ENCODE assay signal across 8 cellular contexts in the genomic region with DNA sequence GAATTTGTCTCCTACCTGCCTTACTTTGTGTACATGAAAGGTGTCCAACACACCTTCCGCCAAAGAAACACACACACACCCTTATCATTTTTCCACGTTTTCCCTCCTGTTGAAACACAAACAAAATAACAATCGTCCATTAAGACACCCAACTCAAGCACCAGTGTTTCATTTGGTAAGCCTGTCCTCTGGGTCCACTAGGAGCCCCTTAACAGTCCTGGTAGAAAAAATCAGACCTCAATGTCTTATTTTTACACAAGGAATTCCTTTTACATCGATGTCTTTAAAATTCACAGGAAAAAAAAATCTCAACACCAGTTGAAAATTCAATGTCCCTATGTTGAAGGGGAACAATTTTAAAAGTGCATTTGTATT. TPM values are rescaled to one million over a fixed set of nuclear protein-coding genes. Genes with fewer than 3 reads are reported as not detected.
DNase-seq lines count a peak whose midpoint lies in the region; TF ChIP-seq lines count a peak whose summit lies in the region.

No MANE protein-coding gene starts in this region.

- no peaks in the 10 kb centered on the region for H3K9me3 Mint-ChIP-seq in progenitor cell of endocrine pancreas (ENCODE audit: low read depth)

- H3K4me1 Mint-ChIP-seq in progenitor cell of endocrine pancreas (ENCODE audit: low read depth) = peaks cover 34% of the 10 kb centered on the region

- H3K4me3 Mint-ChIP-seq in progenitor cell of endocrine pancreas (ENCODE audit: low read depth) = peak overlapping the region; percentile 96

- peak overlapping the region; percentile 67 for H3K27ac Mint-ChIP-seq in progenitor cell of endocrine pancreas

- TF ChIP-seq CTCF in fibroblast of mammary gland (conservative IDR thresholded peaks at IDR 0.05; ENCODE audit: control insufficient read depth, insufficient read depth, low read depth, low read length) = no peak
- no peak for TF ChIP-seq CTCF in progenitor cell of endocrine pancreas (IDR thresholded peaks at IDR 0.05; ENCODE audit: unreplicated experiment)

- in situ Hi-C loops in Caki2 (cut with HindIII; ENCODE audit: low pct_unique_long_range_greater_than_20kb, low sequenced_read_pairs) = no loop called here

- H3K27me3 Mint-ChIP-seq in progenitor cell of endocrine pancreas = no peaks in the 10 kb centered on the region

- no peak overlapping the region for H3K4me3 ChIP-seq in fibroblast of mammary gland (ENCODE audit: control insufficient read depth, low read depth, low read length)

- peaks cover 19% of the 10 kb centered on the region for H3K36me3 Mint-ChIP-seq in progenitor cell of endocrine pancreas (ENCODE audit: insufficient read depth)

- DNase-seq in Caki2 (ENCODE audit: low read depth) (peak; percentile 50), RPMI8226 (peak; percentile 6), fibroblast of mammary gland (ENCODE audit: low read depth) (peak; percentile 31), progenitor cell of endocrine pancreas (ENCODE audit: low spot score, unreplicated experiment) (no peak), OCI-M2 (lab: John Stamatoyannopoulos, UW; ENCODE audit: unreplicated experiment) (no peak), putamen (ENCODE audit: low spot score) (no peak), NCI-H446 (lab: John Stamatoyannopoulos, UW) (no peak)
- no peak for DNase-seq in stimulated activated CD4-positive, alpha-beta T cell treated with anti-CD3 and anti-CD28 coated beads, Interleukin-4, amount 100 ng/mL, for 24 hours

RNA-seq across cellular contexts. Expression of a gene that starts 4.0 kb away (rescaled TPM):
- 43.2 and 45.9 TPM in 2 replicates for total RNA-seq in Caki2 (2014; rRNA removed; shearing (Covaris generic); ENCODE audit: low replicate concordance)
- total RNA-seq in progenitor cell of endocrine pancreas = 129 and 142 TPM in 2 replicates

Comparison
In these comparisons a context has a peak if more than half of its experiments do, and no peak if none do; other contexts are left out.
1. DNase-seq: peak in Caki2 (single experiment), RPMI8226 (single experiment) and fibroblast of mammary gland (single experiment); none in progenitor cell of endocrine pancreas (single experiment), OCI-M2 (single experiment), stimulated activated CD4-positive, alpha-beta T cell treated with anti-CD3 and anti-CD28 coated beads, Interleukin-4, amount 100 ng/mL, for 24 hours (single experiment), putamen (single experiment) and NCI-H446 (0 of 2).